23 cellular contexts compared by ENCODE assay signal in the genomic region with DNA sequence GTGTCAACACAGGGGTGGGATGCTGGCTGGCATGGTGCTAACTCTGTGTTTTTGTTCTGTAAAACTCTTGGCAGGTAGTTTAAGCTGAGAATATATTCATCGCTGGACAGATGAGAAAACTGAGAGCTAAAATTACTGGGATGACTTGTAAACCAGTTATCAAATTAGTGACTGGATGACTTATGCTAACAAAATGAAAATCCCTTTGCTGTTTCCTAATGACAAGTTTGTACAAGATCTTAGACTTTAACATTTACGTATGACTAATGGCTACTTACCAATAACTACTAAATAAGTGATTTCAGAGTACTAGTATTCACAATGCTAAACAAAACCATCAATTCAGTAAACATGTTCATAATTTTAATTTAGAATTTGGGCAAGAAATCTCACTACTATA.
"Had no signal": no experiment of that assay in that cellular context is flagged by ENCODE, and none has a peak within 500 bp of the region (broad histone marks: within the 10 kb centered on the region; RNA-seq: fewer than 3 reads in every experiment).

No MANE protein-coding gene starts in this region.

- DNase-seq: dermis blood vessel endothelial cell; effector memory CD4-positive, alpha-beta T cell; foreskin fibroblast; heart left ventricle; kidney; mesenchymal stem cell; mucosa of descending colon; naive B cell; right lobe of liver; small intestine; stimulated activated CD4-positive, alpha-beta T cell treated with anti-CD3 and anti-CD28 coated beads, Interleukin-15, amount 100 ng/mL, for 24 hours; stimulated activated CD4-positive, alpha-beta T cell treated with anti-CD3 and anti-CD28 coated beads, Interleukin-2, amount 100 ng/mL, for 48 hours; stimulated activated naive B cell treated with anti-CD40 and anti-IgM and Interleukin-4, amounts not matched to agents 10 μg/mL and 1 μg/mL and 100 μg/mL, for 72 hours; upper lobe of left lung had no signal

- FAIRE-seq: endothelial cell of umbilical vein, kidney, small intestine, urothelium cell line had no signal

- H3K27ac ChIP-seq: coronary artery, gastroesophageal sphincter, heart left ventricle, hepatocyte, parathyroid adenoma, right lobe of liver, thoracic aorta, tibial nerve, upper lobe of left lung had no signal

- H3K4me3 ChIP-seq: coronary artery, gastroesophageal sphincter, heart left ventricle, hepatocyte, lung, mucosa of descending colon, right lobe of liver, thoracic aorta, tibial nerve, upper lobe of left lung had no signal
